ENCODE assay signal across 16 cellular contexts in the genomic region with DNA sequence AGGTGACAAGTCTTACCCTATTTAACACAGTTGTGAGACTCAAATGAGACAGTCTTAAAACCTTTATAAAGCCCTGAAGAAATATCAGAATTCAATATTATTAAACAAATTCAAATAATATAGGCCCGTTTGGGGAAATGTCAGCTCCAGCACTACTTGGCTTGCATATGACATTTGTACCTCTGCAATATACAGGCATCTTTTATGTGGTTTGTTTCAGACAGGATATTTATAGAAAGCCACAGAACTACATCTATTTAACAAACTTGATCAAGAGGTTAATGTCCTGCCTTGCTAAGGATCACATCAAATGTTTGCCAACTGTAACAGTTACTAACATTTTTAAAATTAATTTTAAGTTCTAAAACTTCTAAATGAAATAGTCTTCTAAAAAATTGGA. TPM values are rescaled to one million over a fixed set of nuclear protein-coding genes. Genes with fewer than 3 reads are reported as not detected.
DNase-seq lines count a peak whose midpoint lies in the region; ATAC-seq and TF ChIP-seq lines count a peak whose summit lies in the region.
"Had no signal": no experiment of that assay in that cellular context is flagged by ENCODE, and none has a peak within 500 bp of the region (broad histone marks: within the 10 kb centered on the region; RNA-seq: fewer than 3 reads in every experiment).

No MANE protein-coding gene starts in this region.

- TF ChIP-seq CTCF in OCI-LY7 (conservative IDR thresholded peaks at IDR 0.05; ENCODE audit: low read length) (no peak), hepatocyte (IDR thresholded peaks at IDR 0.05; ENCODE audit: poor library complexity) (no peak)

- H3K4me2 ChIP-seq in OCI-LY7 (ENCODE audit: low read length) (peak overlapping the region; percentile 64), hepatocyte (no peak overlapping the region)
- H3K4me2 ChIP-seq: A549 had no signal

- no peaks in the 10 kb centered on the region for H4K20me1 ChIP-seq in OCI-LY7 (ENCODE audit: insufficient read depth, low read length)
- H4K20me1 ChIP-seq in hepatocyte (ENCODE audit: insufficient read depth, poor library complexity, severe bottlenecking) = no peaks in the 10 kb centered on the region

- H3K36me3 Mint-ChIP-seq in activated T-cell treated with anti-CD3 and anti-CD28 coated beads, Interleukin-2, amount 50 U/mL, for 24 hours (ENCODE audit: low read depth) = peaks cover 5% of the 10 kb centered on the region
- H3K36me3 Mint-ChIP-seq in activated naive CD8-positive, alpha-beta T cell treated with anti-CD3 and anti-CD28 coated beads, Interleukin-2, amount 10 ng/mL, durations not matched to agents 7 days and 5 days = peaks cover 3% of the 10 kb centered on the region
- H3K36me3 Mint-ChIP-seq in stimulated activated effector memory CD8-positive, alpha-beta T cell treated with anti-CD3 and anti-CD28 coated beads, Interleukin-12 subunit alpha, Interleukin-12 subunit beta, amount 100 ng/mL, for 72 hours = no peaks in the 10 kb centered on the region

- H3K4me1 ChIP-seq in OCI-LY7 (ENCODE audit: insufficient read depth, low read length, poor library complexity, severe bottlenecking) (peaks cover 54% of the 10 kb centered on the region), hepatocyte (ENCODE audit: insufficient read depth) (no peaks in the 10 kb centered on the region)

- ATAC-seq in activated naive CD8-positive, alpha-beta T cell treated with anti-CD3 and anti-CD28 coated beads, Interleukin-2, amount 10 ng/mL, durations not matched to agents 7 days and 5 days (ENCODE audit: low read depth) = no peak
- ATAC-seq in stimulated activated effector memory CD8-positive, alpha-beta T cell treated with anti-CD3 and anti-CD28 coated beads, Interleukin-12 subunit alpha, Interleukin-12 subunit beta, amount 100 ng/mL, for 72 hours = no peak
- ATAC-seq in HG03378 (IDR thresholded peaks at IDR 0.05; ENCODE audit: unreplicated experiment) = no peak
- ATAC-seq: A549, HepG2 had no signal

- no peaks in the 10 kb centered on the region for H3K36me3 ChIP-seq in OCI-LY7 (ENCODE audit: insufficient read depth, low read length)
- H3K36me3 ChIP-seq in hepatocyte (replicated peaks; ENCODE audit: insufficient read depth, low read depth) = no peaks in the 10 kb centered on the region
- H3K36me3 ChIP-seq: adrenal gland, cardiac muscle cell had no signal

- H3K4me3 Mint-ChIP-seq in activated T-cell treated with anti-CD3 and anti-CD28 coated beads, Interleukin-2, amount 50 U/mL, for 24 hours = no peak overlapping the region
- H3K4me3 Mint-ChIP-seq in activated naive CD8-positive, alpha-beta T cell treated with anti-CD3 and anti-CD28 coated beads, Interleukin-2, amount 10 ng/mL, durations not matched to agents 7 days and 5 days = peak overlapping the region; percentile 30
- peak overlapping the region; percentile 44 for H3K4me3 Mint-ChIP-seq in stimulated activated effector memory CD8-positive, alpha-beta T cell treated with anti-CD3 and anti-CD28 coated beads, Interleukin-12 subunit alpha, Interleukin-12 subunit beta, amount 100 ng/mL, for 72 hours
- H3K4me3 Mint-ChIP-seq: neural crest cell had no signal

- H3K27ac ChIP-seq in OCI-LY7 (ENCODE audit: low read depth, low read length, poor library complexity, severe bottlenecking) (peak overlapping the region; percentile 66), hepatocyte (no peak overlapping the region)
- H3K27ac ChIP-seq: A549, adrenal gland, cardiac muscle cell had no signal

- H3K9me3 ChIP-seq in OCI-LY7 (ENCODE audit: low read length) = no peaks in the 10 kb centered on the region; the same call in 1 of the 2 replicates
- no peaks in the 10 kb centered on the region for H3K9me3 ChIP-seq in hepatocyte (ENCODE audit: low read depth)
- H3K9me3 ChIP-seq: A549, adrenal gland had no signal

- H3K27me3 Mint-ChIP-seq in activated T-cell treated with anti-CD3 and anti-CD28 coated beads, Interleukin-2, amount 50 U/mL, for 24 hours = no peaks in the 10 kb centered on the region
- no peaks in the 10 kb centered on the region for H3K27me3 Mint-ChIP-seq in activated naive CD8-positive, alpha-beta T cell treated with anti-CD3 and anti-CD28 coated beads, Interleukin-2, amount 10 ng/mL, durations not matched to agents 7 days and 5 days

- H3K4me3 ChIP-seq in OCI-LY7 (ENCODE audit: low read depth, low read length, poor library complexity, severe bottlenecking) (peak overlapping the region; percentile 38), hepatocyte (no peak overlapping the region)
- H3K4me3 ChIP-seq: A549, adrenal gland, cardiac muscle cell had no signal

- H3K9me3 Mint-ChIP-seq in activated T-cell treated with anti-CD3 and anti-CD28 coated beads, Interleukin-2, amount 50 U/mL, for 24 hours = peaks cover 5% of the 10 kb centered on the region
- H3K9me3 Mint-ChIP-seq in activated naive CD8-positive, alpha-beta T cell treated with anti-CD3 and anti-CD28 coated beads, Interleukin-2, amount 10 ng/mL, durations not matched to agents 7 days and 5 days = peaks cover 3% of the 10 kb centered on the region
- H3K9me3 Mint-ChIP-seq in stimulated activated effector memory CD8-positive, alpha-beta T cell treated with anti-CD3 and anti-CD28 coated beads, Interleukin-12 subunit alpha, Interleukin-12 subunit beta, amount 100 ng/mL, for 72 hours = no peaks in the 10 kb centered on the region
- H3K9me3 Mint-ChIP-seq: neural crest cell had no signal

- POLR2A ChIA-PET in OCI-LY7 (lab: Charles Lee) = interaction anchor here (0.6 to 1.6 kb wide), 7 partner anchors 8 to 93 kb away, joined by 3 to 5 read pairs (median 4); a partner anchor contains a TSS
- POLR2A ChIA-PET in activated naive CD8-positive, alpha-beta T cell treated with anti-CD3 and anti-CD28 coated beads, Interleukin-2, amount 10 ng/mL, durations not matched to agents 7 days and 5 days (lab: Charles Lee) = interaction anchor here (0.7 to 1.3 kb wide), 4 partner anchors 10 to 1208 kb away, joined by 3 to 6 read pairs (median 4); a partner anchor contains a TSS

- intact Hi-C loops in OCI-LY7 (cut with micrococcal nuclease; ENCODE audit: unreplicated experiment) = no loop called here

- H3K4me1 Mint-ChIP-seq in activated T-cell treated with anti-CD3 and anti-CD28 coated beads, Interleukin-2, amount 50 U/mL, for 24 hours (ENCODE audit: low read depth) = peaks cover 59% of the 10 kb centered on the region
- H3K4me1 Mint-ChIP-seq in activated naive CD8-positive, alpha-beta T cell treated with anti-CD3 and anti-CD28 coated beads, Interleukin-2, amount 10 ng/mL, durations not matched to agents 7 days and 5 days = peaks cover 42% of the 10 kb centered on the region
- H3K4me1 Mint-ChIP-seq in stimulated activated effector memory CD8-positive, alpha-beta T cell treated with anti-CD3 and anti-CD28 coated beads, Interleukin-12 subunit alpha, Interleukin-12 subunit beta, amount 100 ng/mL, for 72 hours = peaks cover 48% of the 10 kb centered on the region

- H3K9me2 ChIP-seq in OCI-LY7 (ENCODE audit: insufficient read depth, low read length) = no peaks in the 10 kb centered on the region
- no peaks in the 10 kb centered on the region for H3K9me2 ChIP-seq in hepatocyte (replicated peaks; ENCODE audit: insufficient read depth)

- WGBS in hepatocyte (ENCODE audit: low lambda C conversion rate, missing lambda C conversion rate) = 91% methylated on average over 1 of the region's 1 CpG

- DNase-seq in activated T-cell treated with anti-CD3 and anti-CD28 coated beads, Interleukin-2, amount 50 U/mL, for 24 hours = no peak
- no peak for DNase-seq in activated T-cell treated with anti-CD3 and anti-CD28 coated beads, Interleukin-2, amount 50 U/mL, for 1 hour
- peak; percentile 27 for DNase-seq in OCI-LY7 (ENCODE audit: low spot score)
- no peak for DNase-seq in activated naive CD8-positive, alpha-beta T cell treated with anti-CD3 and anti-CD28 coated beads, Interleukin-2, amount 10 ng/mL, durations not matched to agents 7 days and 5 days
- no peak for DNase-seq in stimulated activated effector memory CD8-positive, alpha-beta T cell treated with anti-CD3 and anti-CD28 coated beads, Interleukin-12 subunit alpha, Interleukin-12 subunit beta, amount 100 ng/mL, for 72 hours (ENCODE audit: low spot score in 2 of 2)
- no peak for DNase-seq in amygdala (lab: John Stamatoyannopoulos, UW)
- DNase-seq in hepatocyte (ENCODE audit: low spot score) = no peak
- DNase-seq: adrenal gland, head of caudate nucleus, NCI-H187 treated with DMSO at 0.1 percent for 48 hours, NCI-H446 had no signal

- CTCF ChIA-PET in OCI-LY7 (lab: Charles Lee; ENCODE audit: unreplicated experiment) = no interaction called here

- H3K79me2 ChIP-seq in OCI-LY7 (ENCODE audit: insufficient read depth, low read depth, low read length) = peaks cover 11% of the 10 kb centered on the region; the same call in 1 of the 2 replicates
- H3K79me2 ChIP-seq in hepatocyte = peaks cover under 1% of the 10 kb centered on the region

- no peaks in the 10 kb centered on the region for H3K27me3 ChIP-seq in hepatocyte
- H3K27me3 ChIP-seq: adrenal gland, cardiac muscle cell had no signal

- H3K27ac Mint-ChIP-seq in activated T-cell treated with anti-CD3 and anti-CD28 coated beads, Interleukin-2, amount 50 U/mL, for 24 hours = peak overlapping the region; percentile 86
- H3K27ac Mint-ChIP-seq in activated naive CD8-positive, alpha-beta T cell treated with anti-CD3 and anti-CD28 coated beads, Interleukin-2, amount 10 ng/mL, durations not matched to agents 7 days and 5 days = peak overlapping the region; percentile 84
- peak overlapping the region; percentile 88 for H3K27ac Mint-ChIP-seq in stimulated activated effector memory CD8-positive, alpha-beta T cell treated with anti-CD3 and anti-CD28 coated beads, Interleukin-12 subunit alpha, Interleukin-12 subunit beta, amount 100 ng/mL, for 72 hours

- H2AFZ ChIP-seq in OCI-LY7 (ENCODE audit: low read length) (peak overlapping the region; percentile 89), hepatocyte (no peak overlapping the region)

- no TSS peak for BruUV-seq in OCI-LY7 (replicated peaks; lab: Mats Ljungman, UMichigan)

RNA-seq across cellular contexts. Expression of a gene that starts 3.2 kb away (rescaled TPM):
- 9.3 and 10.8 TPM in 2 replicates for total RNA-seq in OCI-LY7 (2014; rRNA removed; shearing (Covaris generic))
- total RNA-seq in OCI-LY7 (2022) = 5.3 and 5.6 TPM in 2 replicates
- total RNA-seq in activated naive CD8-positive, alpha-beta T cell treated with anti-CD3 and anti-CD28 coated beads, Interleukin-2, amount 10 ng/mL, durations not matched to agents 7 days and 5 days = 1 to 10 TPM; 7.0 to 8.5 TPM
- 10.1 and 12.9 TPM in 2 replicates for total RNA-seq in hepatocyte
- polyA plus RNA-seq in hepatocyte = 5.6 and 7.1 TPM in 2 replicates
